Comparison of ENCODE assay signal across 1 cellular context in genomic region chr1:232950197-232950918, GRCh38.
TF ChIP-seq lines count a peak whose summit lies in the region.

A gene with protein sequence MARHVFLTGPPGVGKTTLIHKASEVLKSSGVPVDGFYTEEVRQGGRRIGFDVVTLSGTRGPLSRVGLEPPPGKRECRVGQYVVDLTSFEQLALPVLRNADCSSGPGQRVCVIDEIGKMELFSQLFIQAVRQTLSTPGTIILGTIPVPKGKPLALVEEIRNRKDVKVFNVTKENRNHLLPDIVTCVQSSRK (plus strand): TSS chr1:232950611. CDS start chr1:232950711, 100 bp downstream.

TF ChIP-seq in Ishikawa, 13 proteins besides CTCF, POLR2A, EP300 and RAD21 (continued from another document):
- TF ChIP-seq TEAD4 (IDR thresholded peaks at IDR 0.05) (0 out of 2 replicates have a peak, but pooled peaks have one; percentile 45), TAF1 (IDR thresholded peaks at IDR 0.05; ENCODE audit: low read depth) (peak; percentile 82), EGR1 (IDR thresholded peaks at IDR 0.05) (no peak)
TF ChIP-seq in Ishikawa: peak in this region for 6.
